10 cellular contexts compared by ENCODE assay signal in genomic region chr10:36802523-36803153, GRCh38.
DNase-seq lines count a peak whose midpoint lies in the region; ATAC-seq and TF ChIP-seq lines count a peak whose summit lies in the region.
"Had no signal": no experiment of that assay in that cellular context is flagged by ENCODE, and none has a peak within 500 bp of the region (broad histone marks: within the 10 kb centered on the region; RNA-seq: fewer than 3 reads in every experiment).

No MANE protein-coding gene starts in this region.

- H3K4me1 ChIP-seq in mesenchymal stem cell (ENCODE audit: control insufficient read depth, insufficient read depth, low read depth, low read length): no peaks in the 10 kb centered on the region
- no peaks in the 10 kb centered on the region for H3K4me1 ChIP-seq in colonic mucosa

- no peak overlapping the region for H2BK12ac ChIP-seq in mesenchymal stem cell (ENCODE audit: low read length in 2 of 2)

- H3K4me3 ChIP-seq in mesenchymal stem cell (ENCODE audit: insufficient read depth in 1 of 2, low read depth in 1 of 2, low read length in 2 of 2): no peak overlapping the region
- H3K4me3 ChIP-seq in brain microvascular endothelial cell (ENCODE audit: low read depth, low read length): no peak overlapping the region
- no peak overlapping the region for H3K4me3 ChIP-seq in colonic mucosa
- H3K4me3 ChIP-seq: ascending aorta, esophagus squamous epithelium had no signal

- DNase-seq in NCI-H2171 treated with DMSO at 0.1 percent for 48 hours (lab: John Stamatoyannopoulos, UW) (peak; percentile 83), chondrocyte (ENCODE audit: low spot score) (no peak), mesenchymal stem cell (peak; percentile 1), type B pancreatic cell (ENCODE audit: extremely low spot score, unreplicated experiment) (peak; percentile 72), brain microvascular endothelial cell (no peak), colonic mucosa (no peak)
- DNase-seq: esophagus squamous epithelium, PC-3 had no signal

- no peak overlapping the region for H2BK15ac ChIP-seq in mesenchymal stem cell (ENCODE audit: low read depth, poor library complexity, severe bottlenecking)

- H3K36me3 Mint-ChIP-seq in chondrocyte (ENCODE audit: low read depth) (no peaks in the 10 kb centered on the region), type B pancreatic cell (no peaks in the 10 kb centered on the region)

- H3K4me1 Mint-ChIP-seq in chondrocyte (ENCODE audit: low read depth) (peaks cover 27% of the 10 kb centered on the region), type B pancreatic cell (ENCODE audit: unreplicated experiment) (peaks cover 25% of the 10 kb centered on the region)

- no peak overlapping the region for H3K4me2 ChIP-seq in mesenchymal stem cell (ENCODE audit: low read length, poor library complexity, severe bottlenecking)

- in situ Hi-C loops in brain microvascular endothelial cell (cut with HindIII; ENCODE audit: low pct_ligation_motif_present, low sequenced_read_pairs): no loop called here

- no peaks in the 10 kb centered on the region for H3K9me3 Mint-ChIP-seq in chondrocyte (ENCODE audit: low read depth)
- H3K9me3 Mint-ChIP-seq in type B pancreatic cell: peaks cover 5% of the 10 kb centered on the region

- H3K9ac ChIP-seq in mesenchymal stem cell (ENCODE audit: low read length) (no peak overlapping the region), colonic mucosa (ENCODE audit: low read depth in 2 of 2, low read length in 2 of 2) (no peak overlapping the region)

- H3K27me3 ChIP-seq in mesenchymal stem cell (ENCODE audit: control insufficient read depth in 1 of 2, insufficient read depth in 1 of 2, low read length in 2 of 2) (no peaks in the 10 kb centered on the region), brain microvascular endothelial cell (replicated peaks) (no peaks in the 10 kb centered on the region), colonic mucosa (no peaks in the 10 kb centered on the region)
- H3K27me3 ChIP-seq: ascending aorta, esophagus squamous epithelium had no signal

- H2AK5ac ChIP-seq in mesenchymal stem cell (ENCODE audit: low read length, severe bottlenecking): no peak overlapping the region

- no peak overlapping the region for H3K27ac ChIP-seq in mesenchymal stem cell (ENCODE audit: low read length, poor library complexity, severe bottlenecking)
- no peak overlapping the region for H3K27ac ChIP-seq in brain microvascular endothelial cell
- H3K27ac ChIP-seq in colonic mucosa: no peak overlapping the region
- H3K27ac ChIP-seq: esophagus squamous epithelium had no signal

- H3K79me1 ChIP-seq in mesenchymal stem cell (replicated peaks; ENCODE audit: low read length, poor library complexity, severe bottlenecking): no peaks in the 10 kb centered on the region

- no peak overlapping the region for H3K14ac ChIP-seq in mesenchymal stem cell (ENCODE audit: low read length in 2 of 2)

- no peak overlapping the region for H3K18ac ChIP-seq in mesenchymal stem cell (ENCODE audit: low read depth in 1 of 2, low read length in 2 of 2)

- no peak overlapping the region for H4K91ac ChIP-seq in mesenchymal stem cell (ENCODE audit: low read length)

- ATAC-seq in GM19351 (IDR thresholded peaks at IDR 0.05; ENCODE audit: unreplicated experiment): no peak
- ATAC-seq: PC-3 had no signal

- intact Hi-C loops in colonic mucosa (cut with DNase I): no loop called here

- H2BK120ac ChIP-seq in mesenchymal stem cell (ENCODE audit: low read depth, low read length): no peak overlapping the region

- H3K36me3 ChIP-seq in mesenchymal stem cell (ENCODE audit: control insufficient read depth in 1 of 2, insufficient read depth in 2 of 2, low read depth in 1 of 2, low read length in 2 of 2) (no peaks in the 10 kb centered on the region), brain microvascular endothelial cell (replicated peaks) (no peaks in the 10 kb centered on the region), colonic mucosa (no peaks in the 10 kb centered on the region)
- H3K36me3 ChIP-seq: ascending aorta, esophagus squamous epithelium had no signal

- H4K8ac ChIP-seq in mesenchymal stem cell (ENCODE audit: low read length): no peak overlapping the region

- TF ChIP-seq CTCF in chondrocyte (IDR thresholded peaks at IDR 0.05): no peak
- TF ChIP-seq CTCF in type B pancreatic cell (conservative IDR thresholded peaks at IDR 0.05): no peak
- TF ChIP-seq CTCF in brain microvascular endothelial cell (IDR thresholded peaks at IDR 0.05; ENCODE audit: low read depth, low read length, missing control alignments): no peak
- TF ChIP-seq CTCF in colonic mucosa (IDR thresholded peaks at IDR 0.05): no peak

- H2AFZ ChIP-seq in mesenchymal stem cell (ENCODE audit: low read depth, low read length): no peak overlapping the region

- H3K23ac ChIP-seq in mesenchymal stem cell (ENCODE audit: low read length in 2 of 2): no peak overlapping the region

- WGBS in mesenchymal stem cell: 96% methylated on average over 5 of the region's 11 CpGs

- no peak overlapping the region for H3K4ac ChIP-seq in mesenchymal stem cell (ENCODE audit: low read depth in 1 of 2, low read length in 2 of 2)

- H3K27me3 Mint-ChIP-seq in chondrocyte (ENCODE audit: low read depth) (no peaks in the 10 kb centered on the region), type B pancreatic cell (no peaks in the 10 kb centered on the region)

- H3K27ac Mint-ChIP-seq in chondrocyte (ENCODE audit: unreplicated experiment) (peak overlapping the region; percentile 75), type B pancreatic cell (no peak overlapping the region)

- H3K4me3 Mint-ChIP-seq in chondrocyte (ENCODE audit: unreplicated experiment) (no peak overlapping the region), type B pancreatic cell (peak overlapping the region; percentile 32)

- H2BK5ac ChIP-seq in mesenchymal stem cell (ENCODE audit: low read depth, low read length, poor library complexity, severe bottlenecking): no peak overlapping the region

- H3K9me3 ChIP-seq in mesenchymal stem cell (ENCODE audit: control insufficient read depth, low read length): no peaks in the 10 kb centered on the region
- no peaks in the 10 kb centered on the region for H3K9me3 ChIP-seq in colonic mucosa
- H3K9me3 ChIP-seq: ascending aorta, esophagus squamous epithelium had no signal

Comparison
In these comparisons a context has a peak if more than half of its experiments do, and no peak if none do; other contexts are left out.
1. DNase-seq: peak in NCI-H2171 treated with DMSO at 0.1 percent for 48 hours (single experiment), mesenchymal stem cell (single experiment) and type B pancreatic cell (single experiment); none in chondrocyte (single experiment), brain microvascular endothelial cell (single experiment) and colonic mucosa (single experiment).